Comparison of ENCODE assay signal across 11 cellular contexts in genomic region chr2:111100087-111100764, GRCh38. TPM values are rescaled to one million over a fixed set of nuclear protein-coding genes. Genes with fewer than 3 reads are reported as not detected.
DNase-seq lines count a peak whose midpoint lies in the region; ATAC-seq and TF ChIP-seq lines count a peak whose summit lies in the region.
"Had no signal": no experiment of that assay in that cellular context is flagged by ENCODE, and none has a peak within 500 bp of the region (broad histone marks: within the 10 kb centered on the region; RNA-seq: fewer than 3 reads in every experiment).

No MANE protein-coding gene starts in this region.

- no peaks in the 10 kb centered on the region for H3K36me3 ChIP-seq in OCI-LY3 (replicated peaks; ENCODE audit: low read depth, low read length)
- H3K36me3 ChIP-seq in H7 (replicated peaks; ENCODE audit: control insufficient read depth, insufficient read depth, low read length), result no peaks in the 10 kb centered on the region

- H3K4me2 ChIP-seq in OCI-LY3 (ENCODE audit: low read length), result peak overlapping the region; percentile 46
- H3K4me2 ChIP-seq: hepatocyte had no signal

- peak; percentile 16 for ATAC-seq in GM19043 (IDR thresholded peaks at IDR 0.05; ENCODE audit: low read depth, unreplicated experiment)
- ATAC-seq in HG02938 (IDR thresholded peaks at IDR 0.05; ENCODE audit: unreplicated experiment), result peak; percentile 53

- peaks cover 81% of the 10 kb centered on the region for H3K27me3 ChIP-seq in OCI-LY3 (ENCODE audit: low read depth, low read length)
- H3K27me3 ChIP-seq in H7 (ENCODE audit: control insufficient read depth, insufficient read depth, low read length), result no peaks in the 10 kb centered on the region
- H3K27me3 ChIP-seq: hepatocyte had no signal

- H3K27ac ChIP-seq in OCI-LY3 (ENCODE audit: low read length), result no peak overlapping the region
- H3K27ac ChIP-seq: hepatocyte had no signal

- H3K4me3 ChIP-seq in GM12865 (ENCODE audit: low read depth, low read length) (no peak overlapping the region), OCI-LY3 (ENCODE audit: low read length) (no peak overlapping the region; the same call in 1 of the 2 replicates), H7 (ENCODE audit: insufficient read depth, low read depth, low read length) (no peak overlapping the region)
- H3K4me3 ChIP-seq: hepatocyte had no signal

- DNase-seq in GM12865 (ENCODE audit: low read depth) (peak; percentile 32), EL (no peak), NCI-H1694 (lab: John Stamatoyannopoulos, UW) (no peak), H7 (no peak)
- no peak for DNase-seq in NK-92 treated with Interleukin-12 subunit alpha and Interleukin-12 subunit beta, amount 100 ng/mL, for 24 hours (lab: John Stamatoyannopoulos, UW)
- DNase-seq: activated gamma-delta T cell, NCI-H82 had no signal

- H3K4me1 ChIP-seq in OCI-LY3 (ENCODE audit: low read length), result peaks cover 24% of the 10 kb centered on the region

- 0 out of 2 replicates have a peak, but pooled peaks cover 3% of the 10 kb centered on the region for H4K20me1 ChIP-seq in OCI-LY3 (ENCODE audit: insufficient read depth, low read length)

- TF ChIP-seq CTCF in GM12865 (IDR thresholded peaks at IDR 0.05; ENCODE audit: insufficient read depth, low read depth, low read length, missing control alignments), result no peak
- no peak for TF ChIP-seq CTCF in OCI-LY3 (IDR thresholded peaks at IDR 0.05; ENCODE audit: low read depth, low read length)

- H3K9me3 ChIP-seq in OCI-LY3 (ENCODE audit: insufficient read depth, low read length), result no peaks in the 10 kb centered on the region

- H3K9ac ChIP-seq in OCI-LY3 (ENCODE audit: low read length), result no peak overlapping the region

- H3K79me2 ChIP-seq in OCI-LY3 (ENCODE audit: low read length), result no peaks in the 10 kb centered on the region
- H3K79me2 ChIP-seq: hepatocyte had no signal

- no peak overlapping the region for H2AFZ ChIP-seq in OCI-LY3 (ENCODE audit: low read depth, low read length)
- H2AFZ ChIP-seq: hepatocyte had no signal

RNA-seq across cellular contexts. Expression of gene BCL2L11, which starts 20.5 kb away (rescaled TPM):
- total RNA-seq in H7 (2014; rRNA removed; shearing (Covaris generic)), result 11.3 and 11.6 TPM in 2 replicates
